Comparison of ENCODE assay signal across 11 cellular contexts in genomic region chr3:102715030-102715697, GRCh38.
DNase-seq lines count a peak whose midpoint lies in the region; ATAC-seq, FAIRE-seq and TF ChIP-seq lines count a peak whose summit lies in the region.
"Had no signal": no experiment of that assay in that cellular context is flagged by ENCODE, and none has a peak within 500 bp of the region (broad histone marks: within the 10 kb centered on the region; RNA-seq: fewer than 3 reads in every experiment).

No MANE protein-coding gene starts in this region.

- H3K9me3 ChIP-seq in astrocyte (ENCODE audit: insufficient read depth, low read depth, low read length): no peaks in the 10 kb centered on the region

- no peak for FAIRE-seq in astrocyte (lab: Jason Lieb, UNC)
- no peak for FAIRE-seq in HTR-8/SVneo (lab: Jason Lieb, UNC)

- TF ChIP-seq CTCF in astrocyte (IDR thresholded peaks at IDR 0.05; ENCODE audit: insufficient read depth, low read depth, low read length): no peak

- no peaks in the 10 kb centered on the region for H3K27me3 Mint-ChIP-seq in astrocyte (ENCODE audit: low read depth, unreplicated experiment)

- DNase-seq in astrocyte (ENCODE audit: low read depth) (peak; percentile 57), NAMALWA (ENCODE audit: low spot score) (no peak), HTR-8/SVneo (ENCODE audit: insufficient read length, low spot score) (no peak), cardiac septum (ENCODE audit: low spot score) (no peak)
- no peak for DNase-seq in stimulated activated CD4-positive, alpha-beta T cell treated with anti-CD3 and anti-CD28 coated beads, Interleukin-4, amount 100 ng/mL, for 4 hours
- DNase-seq: NCI-H748 treated with DMSO at 0.1 percent for 48 hours; stimulated activated CD4-positive, alpha-beta T cell treated with anti-CD3 and anti-CD28 coated beads, Interleukin-12 subunit alpha, Interleukin-12 subunit beta, amount 100 ng/mL, for 4 hours had no signal

- H3K4me3 Mint-ChIP-seq in astrocyte (ENCODE audit: unreplicated experiment): no peak overlapping the region

- peak overlapping the region; percentile 42 for H3K4me2 ChIP-seq in astrocyte (ENCODE audit: low read length)

- no peaks in the 10 kb centered on the region for H4K20me1 ChIP-seq in astrocyte (ENCODE audit: insufficient read depth, low read length)

- H3K36me3 ChIP-seq in astrocyte (ENCODE audit: insufficient read depth, low read length): no peaks in the 10 kb centered on the region

- H3K79me2 ChIP-seq in astrocyte (ENCODE audit: insufficient read depth, low read length): no peaks in the 10 kb centered on the region

- H3K4me3 ChIP-seq in astrocyte (ENCODE audit: insufficient read depth, low read depth, low read length): no peak overlapping the region

- no peak overlapping the region for H2AFZ ChIP-seq in astrocyte (ENCODE audit: low read depth, low read length)

- no peak overlapping the region for H3K27ac ChIP-seq in astrocyte (ENCODE audit: low read depth, low read length)

- H3K9ac ChIP-seq in astrocyte (ENCODE audit: low read length): no peak overlapping the region

- no peaks in the 10 kb centered on the region for H3K36me3 Mint-ChIP-seq in astrocyte (ENCODE audit: low read depth, unreplicated experiment)
- H3K36me3 Mint-ChIP-seq: activated naive CD4-positive, alpha-beta T cell treated with anti-CD3 and anti-CD28 coated beads, Interleukin-2, amount 50 U/mL, for 72 hours had no signal

- intact Hi-C loops in cardiac septum (cut with DNase I): no loop called here

- no peaks in the 10 kb centered on the region for H3K4me1 ChIP-seq in astrocyte (ENCODE audit: insufficient read depth, low read length)

- ATAC-seq in GM18517 (IDR thresholded peaks at IDR 0.05; ENCODE audit: unreplicated experiment) (peak; percentile 94), GM21576 (IDR thresholded peaks at IDR 0.05; ENCODE audit: unreplicated experiment) (peak; percentile 96), HG03460 (IDR thresholded peaks at IDR 0.05; ENCODE audit: unreplicated experiment) (peak; percentile 95)

- no peaks in the 10 kb centered on the region for H3K27me3 ChIP-seq in astrocyte (ENCODE audit: insufficient read depth, low read length)

- H3K4me1 Mint-ChIP-seq in astrocyte (ENCODE audit: low read depth, unreplicated experiment): peaks cover 14% of the 10 kb centered on the region

- H3K9me3 Mint-ChIP-seq in astrocyte (ENCODE audit: unreplicated experiment): no peaks in the 10 kb centered on the region
- H3K9me3 Mint-ChIP-seq: activated naive CD4-positive, alpha-beta T cell treated with anti-CD3 and anti-CD28 coated beads, Interleukin-2, amount 50 U/mL, for 72 hours had no signal

- H3K27ac Mint-ChIP-seq in astrocyte (ENCODE audit: unreplicated experiment): no peak overlapping the region
- H3K27ac Mint-ChIP-seq: activated naive CD4-positive, alpha-beta T cell treated with anti-CD3 and anti-CD28 coated beads, Interleukin-2, amount 50 U/mL, for 72 hours had no signal
